18 cellular contexts compared by ENCODE assay signal in genomic region chr9:2109066-2109650, GRCh38.
A peak's percentile ranks its signal among the peaks of the same experiment; 100 is the strongest.
DNase-seq lines count a peak whose midpoint lies in the region; ATAC-seq and TF ChIP-seq lines count a peak whose summit lies in the region.
"Had no signal": no experiment of that assay in that cellular context is flagged by ENCODE, and none has a peak within 500 bp of the region (broad histone marks: within the 10 kb centered on the region; RNA-seq: fewer than 3 reads in every experiment).

No MANE protein-coding gene starts in this region.

- H3K4me2 ChIP-seq in skeletal muscle satellite cell (ENCODE audit: low read length): peak overlapping the region; percentile 59
- H3K4me2 ChIP-seq: KMS-11, PC-9 had no signal

- H3K27me3 ChIP-seq in adipocyte (replicated peaks; ENCODE audit: control insufficient read depth, insufficient read depth, low read length) (no peaks in the 10 kb centered on the region), skeletal muscle satellite cell (ENCODE audit: control insufficient read depth, insufficient read depth, low read length) (no peaks in the 10 kb centered on the region)
- H3K27me3 ChIP-seq: right atrium auricular region had no signal

- H3K9ac ChIP-seq in adipocyte (ENCODE audit: low read length) (no peak overlapping the region), skeletal muscle satellite cell (ENCODE audit: low read depth, low read length) (peak overlapping the region; percentile 66)
- H3K9ac ChIP-seq: KMS-11 had no signal

- peaks cover 18% of the 10 kb centered on the region for H3K4me1 ChIP-seq in adipocyte (ENCODE audit: control insufficient read depth, insufficient read depth, low read length)
- H3K4me1 ChIP-seq in skeletal muscle satellite cell (ENCODE audit: control insufficient read depth, insufficient read depth, low read length): peaks cover 29% of the 10 kb centered on the region
- H3K4me1 ChIP-seq: right atrium auricular region had no signal

- H3K36me3 ChIP-seq in adipocyte (ENCODE audit: control insufficient read depth, insufficient read depth, low read length, severe bottlenecking) (peaks cover 67% of the 10 kb centered on the region), skeletal muscle satellite cell (ENCODE audit: insufficient read depth, low read length) (peaks cover 21% of the 10 kb centered on the region)

- no peaks in the 10 kb centered on the region for H3K9me3 ChIP-seq in adipocyte (ENCODE audit: control insufficient read depth, low read length)
- no peaks in the 10 kb centered on the region for H3K9me3 ChIP-seq in skeletal muscle satellite cell (replicated peaks; ENCODE audit: low read length)
- H3K9me3 ChIP-seq: right atrium auricular region had no signal

- DNase-seq in EL (peak; percentile 80), adipocyte (ENCODE audit: low read depth) (peak; percentile 79), foreskin fibroblast (peak; percentile 13 to 44), globus pallidus (ENCODE audit: low spot score) (no peak)
- DNase-seq: activated CD4-positive, alpha-beta T cell treated with anti-CD3 and anti-CD28 coated beads, Interleukin-2, amount 50 U/mL, for 1 hour; activated T-cell treated with anti-CD3 and anti-CD28 coated beads, Interleukin-2, amount 50 U/mL, for 1 hour; cerebellar nuclear complex; DMS53; NCI-H82; PC-9 had no signal

- ATAC-seq in HG03175 (IDR thresholded peaks at IDR 0.05; ENCODE audit: unreplicated experiment): no peak
- no peak for ATAC-seq in HG03442 (IDR thresholded peaks at IDR 0.05; ENCODE audit: unreplicated experiment)
- no peak for ATAC-seq in HG03571 (IDR thresholded peaks at IDR 0.05; ENCODE audit: unreplicated experiment)
- ATAC-seq: activated naive CD4-positive, alpha-beta T cell treated with anti-CD3 and anti-CD28 coated beads, Interleukin-2, amount 50 U/mL, for 72 hours; SK-N-SH treated with all-trans-retinoic acid at 6 μM for 48 hours had no signal

- TF ChIP-seq CTCF in foreskin fibroblast (IDR thresholded peaks at IDR 0.05; ENCODE audit: low read depth, low read length): no peak

- H3K4me3 ChIP-seq in adipocyte (ENCODE audit: low read length) (no peak overlapping the region), foreskin fibroblast (ENCODE audit: low read depth in 1 of 2, low read length in 2 of 2) (no peak overlapping the region), skeletal muscle satellite cell (ENCODE audit: low read length) (no peak overlapping the region)
- H3K4me3 ChIP-seq: PC-9, right atrium auricular region had no signal
